23 cellular contexts compared by ENCODE assay signal in the genomic region with DNA sequence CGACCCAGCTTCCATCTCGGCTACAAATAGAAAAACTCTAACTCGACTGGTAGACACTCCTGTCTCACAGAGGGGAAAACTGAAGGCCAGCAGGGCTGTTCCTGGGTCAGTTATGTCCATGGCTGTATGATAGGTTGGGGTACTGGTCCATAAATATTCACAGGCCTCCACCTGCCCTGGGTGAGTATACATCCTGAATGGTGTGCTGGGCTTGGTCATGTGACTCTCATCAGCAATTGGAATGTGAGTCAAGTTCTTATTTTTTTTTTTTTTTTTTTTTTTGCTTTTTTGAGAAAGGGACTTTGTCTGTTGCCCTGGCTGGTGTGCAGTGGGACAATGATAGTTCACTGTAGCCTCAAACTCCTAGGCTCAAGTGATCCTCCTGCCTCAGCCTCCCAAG.
"Had no signal": no experiment of that assay in that cellular context is flagged by ENCODE, and none has a peak within 500 bp of the region (broad histone marks: within the 10 kb centered on the region; RNA-seq: fewer than 3 reads in every experiment).

No MANE protein-coding gene starts in this region.

- H3K4me3 ChIP-seq: body of pancreas, dorsolateral prefrontal cortex, esophagus muscularis mucosa, gastrocnemius medialis, left lung, prostate gland, spleen, upper lobe of left lung had no signal

- H3K27me3 ChIP-seq: body of pancreas, dorsolateral prefrontal cortex, esophagus muscularis mucosa, gastrocnemius medialis, left lung, spleen, upper lobe of left lung had no signal

- H3K9me3 ChIP-seq: body of pancreas, prostate gland, upper lobe of left lung had no signal

- ATAC-seq: activated CD8-positive, alpha-beta T cell treated with anti-CD3 and anti-CD28 coated beads for 36 hours; activated T-helper 17 cell treated with anti-CD3 and anti-CD28 coated beads, Interleukin-2, amount 50 U/mL, for 72 hours; body of pancreas; effector memory CD8-positive, alpha-beta T cell; gastrocnemius medialis; left lung; natural killer cell; stimulated activated naive CD8-positive, alpha-beta T cell treated with anti-CD3 and anti-CD28 coated beads, Interleukin-15, Interleukin-2, amounts not matched to agents 100 U/mL and 50 U/mL, for 24 hours had no signal

- H3K4me1 ChIP-seq: body of pancreas, gastrocnemius medialis, prostate gland had no signal

- H3K4me3 Mint-ChIP-seq: activated CD8-positive, alpha-beta T cell treated with anti-CD3 and anti-CD28 coated beads for 36 hours; activated naive CD4-positive, alpha-beta T cell treated with anti-CD3 and anti-CD28 coated beads for 36 hours; activated T-helper 17 cell treated with anti-CD3 and anti-CD28 coated beads, Interleukin-2, amount 50 U/mL, for 72 hours; central memory CD8-positive, alpha-beta T cell; effector memory CD8-positive, alpha-beta T cell; T-helper 1 cell treated with Interleukin-12 subunit alpha and Interleukin-12 subunit beta and Interleukin-4 antibody, amounts not matched to agents 30 μg/mL and 1 μg/mL, for 36 hours had no signal

- DNase-seq: activated CD4-positive, alpha-beta T cell treated with anti-CD3 and anti-CD28 coated beads for 48 hours; activated CD8-positive, alpha-beta T cell treated with anti-CD3 and anti-CD28 coated beads for 36 hours; activated naive CD4-positive, alpha-beta T cell treated with anti-CD3 and anti-CD28 coated beads for 36 hours; activated T-cell treated with anti-CD3 and anti-CD28 coated beads, Interleukin-2, amount 50 U/mL, for 1 hour; anterior cingulate cortex; body of pancreas; effector memory CD8-positive, alpha-beta T cell; gastrocnemius medialis; hippocampal formation; kidney glomerular epithelial cell; left lung; midbrain; natural killer cell; spleen; stimulated activated CD4-positive, alpha-beta T cell treated with anti-CD3 and anti-CD28 coated beads, Interleukin-4, amount 100 ng/mL, for 1 hour; stimulated activated naive CD8-positive, alpha-beta T cell treated with anti-CD3 and anti-CD28 coated beads, Interleukin-15, Interleukin-2, amounts not matched to agents 100 U/mL and 50 U/mL, for 24 hours; upper lobe of left lung had no signal

- H3K36me3 ChIP-seq: esophagus muscularis mucosa, gastrocnemius medialis, left lung, prostate gland, spleen, upper lobe of left lung had no signal

- H3K27ac Mint-ChIP-seq: activated CD8-positive, alpha-beta T cell treated with anti-CD3 and anti-CD28 coated beads for 36 hours; activated naive CD4-positive, alpha-beta T cell treated with anti-CD3 and anti-CD28 coated beads for 36 hours; activated T-helper 17 cell treated with anti-CD3 and anti-CD28 coated beads, Interleukin-2, amount 50 U/mL, for 72 hours; effector memory CD8-positive, alpha-beta T cell; T-helper 1 cell treated with Interleukin-12 subunit alpha and Interleukin-12 subunit beta and Interleukin-4 antibody, amounts not matched to agents 30 μg/mL and 1 μg/mL, for 36 hours had no signal

- H3K27me3 Mint-ChIP-seq: activated T-helper 17 cell treated with anti-CD3 and anti-CD28 coated beads, Interleukin-2, amount 50 U/mL, for 72 hours; central memory CD8-positive, alpha-beta T cell; effector memory CD8-positive, alpha-beta T cell had no signal

- H3K27ac ChIP-seq: body of pancreas, dorsolateral prefrontal cortex, esophagus muscularis mucosa, gastrocnemius medialis, left lung, prostate gland, upper lobe of left lung had no signal
